Comparison of ENCODE assay signal across 8 cellular contexts in the genomic region with DNA sequence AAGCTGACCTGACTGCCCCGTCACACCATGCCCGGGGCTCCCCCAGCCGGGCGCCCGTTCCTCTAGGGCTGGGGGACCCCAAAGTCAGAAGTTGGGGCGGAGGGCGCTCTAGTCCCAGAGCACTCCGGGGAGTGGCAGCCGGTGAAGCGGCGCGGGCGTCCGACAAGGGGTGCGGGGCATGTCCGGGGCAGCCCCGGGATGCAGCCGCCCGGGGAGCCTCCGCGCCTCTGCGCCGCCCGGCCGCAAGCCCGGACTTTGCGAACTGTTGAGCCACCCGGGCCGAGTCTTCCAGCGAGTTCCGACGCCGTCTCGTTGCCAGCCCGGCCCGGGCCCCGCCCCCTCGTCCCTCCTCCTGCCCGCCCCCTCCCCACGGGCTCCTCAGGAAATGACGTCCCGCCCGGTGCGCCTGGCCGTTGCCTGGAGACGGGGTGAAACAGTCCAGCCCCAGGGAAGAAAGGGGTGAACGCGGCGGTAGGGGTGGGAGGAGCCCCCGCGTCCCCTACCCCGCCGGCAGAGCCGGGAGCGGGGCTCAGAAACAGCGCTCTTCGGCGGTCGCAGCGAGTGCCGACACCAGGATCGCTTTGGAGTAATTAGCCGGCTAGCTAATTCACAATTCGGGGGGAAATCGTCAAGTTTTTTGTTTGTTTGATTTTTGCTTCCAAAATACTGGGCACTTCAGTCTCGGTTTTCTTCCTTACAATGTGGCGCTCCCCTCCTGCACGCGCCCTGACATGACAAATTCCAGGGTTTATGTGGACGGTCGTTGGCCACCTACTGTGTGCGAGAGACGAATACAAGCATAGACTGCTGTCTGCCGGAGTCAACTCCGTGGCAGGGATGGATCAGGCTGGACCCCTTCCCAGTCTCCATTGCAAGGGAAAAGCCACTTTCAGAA. TPM values are rescaled to one million over a fixed set of nuclear protein-coding genes. Genes with fewer than 3 reads are reported as not detected.
A peak's percentile ranks its signal among the peaks of the same experiment; 100 is the strongest.
DNase-seq lines count a peak whose midpoint lies in the region; ATAC-seq, FAIRE-seq and TF ChIP-seq lines count a peak whose summit lies in the region.

WHRN (minus strand) TSS at position 287 of the 895 bp plus-strand sequence. CDS start 672 bp downstream, outside the sequence.

- intact Hi-C loops in kidney (cut with DNase I): no loop called here

- H3K9ac ChIP-seq in kidney (ENCODE audit: low read length in 2 of 2): peak within 1 kb of the TSS; percentile 68 to 71

- DNase-seq in NCI-H226: peak; percentile 84
- peak; percentile 79 to 81 for DNase-seq in activated CD4-positive, alpha-beta T cell treated with anti-CD3 and anti-CD28 coated beads for 24 hours (ENCODE audit: low read depth in 2 of 2)
- DNase-seq in cerebellum (ENCODE audit: low spot score): peak; percentile 71
- DNase-seq in kidney: peak; percentile 98
- peak; percentile 74 to 85 for DNase-seq in stimulated activated CD4-positive, alpha-beta T cell treated with anti-CD3 and anti-CD28 coated beads, Interleukin-12 subunit alpha, Interleukin-12 subunit beta, amount 100 ng/mL, for 24 hours (ENCODE audit: low read depth in 2 of 2)
- no peak for DNase-seq in GF-D8 (lab: John Stamatoyannopoulos, UW)

- H3K36me3 ChIP-seq in kidney (ENCODE audit: control insufficient read depth in 1 of 2, insufficient read depth in 2 of 2, low read length in 2 of 2): no peaks in the 10 kb centered on the region

- H3K27ac ChIP-seq in kidney (ENCODE audit: low read depth in 2 of 2, low read length in 2 of 2): peak within 1 kb of the TSS; percentile 41 to 72

- FAIRE-seq in kidney (lab: Jason Lieb, UNC): no peak

- ATAC-seq in GM18858 (IDR thresholded peaks at IDR 0.05; ENCODE audit: unreplicated experiment) (peak; percentile 65), HG03108 (IDR thresholded peaks at IDR 0.05; ENCODE audit: unreplicated experiment) (peak; percentile 75)

- TF ChIP-seq CTCF in kidney (IDR thresholded peaks at IDR 0.05; ENCODE audit: borderline replicate concordance, extremely low read depth, insufficient read depth): no peak

- no peaks in the 10 kb centered on the region for H3K9me3 ChIP-seq in kidney (ENCODE audit: control insufficient read depth in 1 of 2, low read length in 2 of 2)

- H3K4me3 ChIP-seq in kidney (ENCODE audit: low read length in 2 of 2): peak within 1 kb of the TSS; percentile 83 to 90

- H3K4me1 ChIP-seq in kidney (ENCODE audit: control insufficient read depth in 1 of 2, insufficient read depth in 1 of 2, low read depth in 1 of 2, low read length in 2 of 2): peaks cover 10 to 12% of the 10 kb centered on the region in 2 donors

RNA-seq across cellular contexts. Expression of gene WHRN, which starts in this region (rescaled TPM):
- total RNA-seq in cerebellum (7.7 TPM), kidney (14.8 TPM)
- polyA plus RNA-seq in kidney (ENCODE audit: insufficient read depth, low read depth, low replicate concordance): 4.4 TPM
